Comparison of ENCODE assay signal across 25 cellular contexts in genomic region chr20:22099348-22099747, GRCh38.
"Had no signal": no experiment of that assay in that cellular context is flagged by ENCODE, and none has a peak within 500 bp of the region (broad histone marks: within the 10 kb centered on the region; RNA-seq: fewer than 3 reads in every experiment).

No MANE protein-coding gene starts in this region.

- H3K27me3 ChIP-seq: esophagus squamous epithelium, gastrocnemius medialis, heart right ventricle, left lung had no signal

- DNase-seq: cortex of kidney; effector CD8-positive, alpha-beta T cell; effector memory CD8-positive, alpha-beta T cell; endodermal cell; erythroblast; esophagus squamous epithelium; foreskin fibroblast; foreskin melanocyte; gastrocnemius medialis; glutamatergic neuron; head of caudate nucleus; heart right ventricle; hippocampal formation; left cardiac atrium; left lung; left ventricle myocardium superior; lower lobe of right lung; mesenchymal stem cell; mucosa of descending colon; naive B cell had no signal

- H3K9me3 ChIP-seq: esophagus squamous epithelium, gastrocnemius medialis, lower lobe of right lung had no signal

- FAIRE-seq: endometrium, islet of Langerhans, keratinocyte had no signal

- H3K27ac ChIP-seq: epithelial cell of prostate, esophagus squamous epithelium, gastrocnemius medialis, heart right ventricle, left lung, lower lobe of right lung had no signal

- H3K4me3 ChIP-seq: esophagus squamous epithelium, gastrocnemius medialis, heart right ventricle, left lung, lower lobe of right lung, mucosa of descending colon had no signal

- H3K4me1 ChIP-seq: esophagus squamous epithelium, gastrocnemius medialis, heart right ventricle, left lung, lower lobe of right lung had no signal

- ATAC-seq: effector memory CD8-positive, alpha-beta T cell; esophagus mucosa; gastrocnemius medialis; heart right ventricle; left cardiac atrium; left lung; left ventricle myocardium superior; lower lobe of right lung; mucosa of descending colon had no signal

- H3K36me3 ChIP-seq: esophagus squamous epithelium, gastrocnemius medialis, heart right ventricle, left lung, lower lobe of right lung had no signal
